In genomic region chr20:46076806-46077205, GRCh38 we compare ENCODE assay signal across 22 cellular contexts. TPM values are rescaled to one million over a fixed set of nuclear protein-coding genes. Genes with fewer than 3 reads are reported as not detected.
DNase-seq lines count a peak whose midpoint lies in the region; FAIRE-seq and TF ChIP-seq lines count a peak whose summit lies in the region.
"Had no signal": no experiment of that assay in that cellular context is flagged by ENCODE, and none has a peak within 500 bp of the region (broad histone marks: within the 10 kb centered on the region; RNA-seq: fewer than 3 reads in every experiment).

No MANE protein-coding gene starts in this region.

- no peak overlapping the region for H3K56ac ChIP-seq in H9 (ENCODE audit: insufficient read length, low read depth, low read length)
- no peak overlapping the region for H3K56ac ChIP-seq in H1 (replicated peaks; ENCODE audit: insufficient read length, low read depth, low read length)

- peaks cover 3% of the 10 kb centered on the region for H3K79me1 ChIP-seq in H9 (ENCODE audit: insufficient read depth, low read depth, low read length, poor library complexity, severe bottlenecking)
- peaks cover 2% of the 10 kb centered on the region; the same call in 1 of the 2 replicates for H3K79me1 ChIP-seq in H1 (ENCODE audit: low read depth, low read length)

- peak overlapping the region in 2 of 3 experiments; percentile 27 to 81; a peak in 3 of 7 replicates for H3K27ac Mint-ChIP-seq in H9
- H3K27ac Mint-ChIP-seq: CD4-positive, CD25-positive, alpha-beta regulatory T cell had no signal

- H2BK120ac ChIP-seq in H9 (ENCODE audit: low read depth, low read length, poor library complexity, severe bottlenecking) (no peak overlapping the region), H1 (replicated peaks; ENCODE audit: low read depth, low read length) (no peak overlapping the region)

- H3K4me3 ChIP-seq in H1 (ENCODE audit: extremely low read depth in 1 of 4, insufficient read depth in 2 of 4, low read depth in 3 of 4, low read length in 4 of 4) (no peak overlapping the region), iPS-15b (ENCODE audit: low read depth, low read length) (no peak overlapping the region), thyroid gland (replicated peaks in 1 of 3) (no peak overlapping the region), lower leg skin (ENCODE audit: low read depth, poor library complexity, severe bottlenecking) (no peak overlapping the region)
- H3K4me3 ChIP-seq: GM23248, K562 had no signal

- H3K9me3 ChIP-seq in H9 (ENCODE audit: control insufficient read depth, low read depth, low read length) (no peaks in the 10 kb centered on the region), H1 (ENCODE audit: insufficient read depth in 2 of 2, low read depth in 1 of 2, low read length in 1 of 2) (no peaks in the 10 kb centered on the region), iPS-15b (ENCODE audit: control insufficient read depth, insufficient read depth, low read length) (no peaks in the 10 kb centered on the region), thyroid gland (no peaks in the 10 kb centered on the region)
- H3K9me3 ChIP-seq: BE2C, Caco-2 had no signal

- DNase-seq in H9 (no peak), H1 (ENCODE audit: low read depth in 1 of 2, low spot score in 2 of 2) (no peak), thyroid gland (peak; percentile 50 to 56), globus pallidus (ENCODE audit: low spot score) (no peak), lower leg skin (ENCODE audit: low spot score in 2 of 2) (no peak)
- DNase-seq in stimulated activated naive CD4-positive, alpha-beta T cell treated with Interleukin-2 at 50 U/mL for 16 hours (lab: John Stamatoyannopoulos, UW), result no peak
- DNase-seq: ACHN; BE2C; C1 segment of cervical spinal cord; Caco-2; CD4-positive, CD25-positive, alpha-beta regulatory T cell; GM23248; H7; IMR-90 had no signal

- H2BK15ac ChIP-seq in H9 (ENCODE audit: low read depth, low read length), result no peak overlapping the region
- no peak overlapping the region for H2BK15ac ChIP-seq in H1 (ENCODE audit: low read length)

- no peak overlapping the region for H2AK5ac ChIP-seq in H9 (ENCODE audit: insufficient read length, low read length)
- H2AK5ac ChIP-seq in H1 (ENCODE audit: low read depth, low read length), result no peak overlapping the region

- TF ChIP-seq RAD21 in H1 (IDR thresholded peaks at IDR 0.05 in 1 of 2, conservative IDR thresholded peaks at IDR 0.05 in 1 of 2; ENCODE audit: low read depth in 2 of 2, low read length in 2 of 2), result no peak

- H2BK5ac ChIP-seq in H9 (ENCODE audit: insufficient read length, low read length) (no peak overlapping the region), H1 (ENCODE audit: low read depth, low read length) (no peak overlapping the region)

- FAIRE-seq in H1 (lab: Jason Lieb, UNC), result no peak
- FAIRE-seq: A204.1, D721Med, G401.6, GM12892, GM18507, K562 had no signal

- H3K4me1 ChIP-seq in H9 (ENCODE audit: insufficient read depth, low read length), result peaks cover 17% of the 10 kb centered on the region
- H3K4me1 ChIP-seq in H1 (replicated peaks in 1 of 4; ENCODE audit: control insufficient read depth in 3 of 4, insufficient read depth in 4 of 4, low read length in 3 of 4), result peaks cover 7 to 16% (median 8%) of the 10 kb centered on the region in 4 experiments; a peak in 6 of 7 replicates
- H3K4me1 ChIP-seq in iPS-15b (ENCODE audit: control insufficient read depth, insufficient read depth, low read length), result peaks cover 22% of the 10 kb centered on the region
- peaks cover 0 to 6% of the 10 kb centered on the region in 2 donors for H3K4me1 ChIP-seq in thyroid gland
- H3K4me1 ChIP-seq: BE2C, Caco-2 had no signal

- peak overlapping the region in 1 of 2 experiments; percentile 64; a peak in 2 of 5 replicates for H3K4me3 Mint-ChIP-seq in H9
- H3K4me3 Mint-ChIP-seq: CD4-positive, CD25-positive, alpha-beta regulatory T cell had no signal

- no peak for TF ChIP-seq EP300 in H1 (IDR thresholded peaks at IDR 0.05; ENCODE audit: borderline replicate concordance in 1 of 2, low read depth in 2 of 2, low read length in 2 of 2)

- no peak overlapping the region for H2AFZ ChIP-seq in H9 (ENCODE audit: low read length)
- no peak overlapping the region for H2AFZ ChIP-seq in H1 (ENCODE audit: low read length)
- H2AFZ ChIP-seq: GM23248 had no signal

- H3K23ac ChIP-seq in H9 (ENCODE audit: insufficient read length, low read depth, low read length), result no peak overlapping the region
- no peak overlapping the region for H3K23ac ChIP-seq in H1 (ENCODE audit: insufficient read length)

- H3K27me3 ChIP-seq in H9 (ENCODE audit: insufficient read depth, low read length), result no peaks in the 10 kb centered on the region
- H3K27me3 ChIP-seq in H1 (replicated peaks in 1 of 4; ENCODE audit: control insufficient read depth in 3 of 4, extremely low read depth in 1 of 4, insufficient read depth in 3 of 4, low read length in 3 of 4), result no peaks in the 10 kb centered on the region
- H3K27me3 ChIP-seq in iPS-15b (ENCODE audit: control insufficient read depth, insufficient read depth, low read length), result no peaks in the 10 kb centered on the region
- no peaks in the 10 kb centered on the region for H3K27me3 ChIP-seq in thyroid gland
- H3K27me3 ChIP-seq: BE2C had no signal

- H3K23me2 ChIP-seq in H9 (ENCODE audit: insufficient read length, low read depth, low read length, poor library complexity, severe bottlenecking) (no peaks in the 10 kb centered on the region), H1 (ENCODE audit: low read depth, low read length) (no peaks in the 10 kb centered on the region)

- no peak overlapping the region for H3T11ph ChIP-seq in H9 (ENCODE audit: low read length)

- no peak overlapping the region for H3K4ac ChIP-seq in H9 (ENCODE audit: low read depth, low read length)
- no peak overlapping the region for H3K4ac ChIP-seq in H1 (replicated peaks; ENCODE audit: insufficient read length, low read depth, low read length)

- CTCF ChIA-PET in H1 (lab: Charles Lee; ENCODE audit: partially characterized antibody), result interaction anchor here (0.8 to 3.8 kb wide), 6 partner anchors 11 to 235 kb away, joined by 3 to 11 read pairs (median 8); no protein-coding TSS in a partner anchor

- no peak overlapping the region for H3K18ac ChIP-seq in H9 (ENCODE audit: insufficient read length, low read depth, low read length)
- H3K18ac ChIP-seq in H1 (ENCODE audit: extremely low read depth, low read length), result no peak overlapping the region

- no peak for TF ChIP-seq POLR2A in H1 (IDR thresholded peaks at IDR 0.05; ENCODE audit: control extremely low read depth in 1 of 2, low read depth in 2 of 2, low read length in 2 of 2)
- no peak for TF ChIP-seq POLR2A in thyroid gland (IDR thresholded peaks at IDR 0.05)
- no peak for TF ChIP-seq POLR2A in lower leg skin (IDR thresholded peaks at IDR 0.05)

- H4K20me1 ChIP-seq in H9 (ENCODE audit: control insufficient read depth, insufficient read depth, insufficient read length) (no peaks in the 10 kb centered on the region), H1 (replicated peaks in 1 of 2; ENCODE audit: control insufficient read depth in 1 of 2, insufficient read depth in 2 of 2, low read length in 2 of 2) (peaks cover 0 to 12% of the 10 kb centered on the region in 2 experiments)

- no CpG with 5 or more reads among the region's 7 CpGs for WGBS in H9 (ENCODE audit: extremely low coverage, insufficient read length, low lambda C conversion rate)
- 81% methylated on average over 7 of the region's 7 CpGs; no CpG with 5 or more reads in 1 of the 2 experiments for WGBS in H1 (ENCODE audit: extremely low coverage in 1 of 2, insufficient coverage in 1 of 2, insufficient read length in 1 of 2, insufficient replicate concordance in 2 of 2, low coverage in 1 of 2, low lambda C conversion rate in 2 of 2, missing lambda C conversion rate in 1 of 2), 2 experiments
- WGBS in thyroid gland, 2 donors, result 39 to 78% methylated on average over 7 of the region's 7 CpGs
- WGBS in lower leg skin, 2 donors, result 89 to 92% methylated on average over 7 of the region's 7 CpGs

- peaks cover 7 to 31% (median 19%) of the 10 kb centered on the region in 3 experiments for H3K36me3 Mint-ChIP-seq in H9 (ENCODE audit: insufficient read depth in 1 of 3, low read depth in 3 of 3)

- no peak overlapping the region for H4K8ac ChIP-seq in H9 (replicated peaks; ENCODE audit: insufficient read length, low read depth, low read length)
- H4K8ac ChIP-seq in H1 (ENCODE audit: extremely low read depth, insufficient read depth, low read length), result no peak overlapping the region

- H2BK12ac ChIP-seq in H9 (ENCODE audit: insufficient read length, low read depth, low read length) (no peak overlapping the region), H1 (ENCODE audit: low read depth, low read length) (no peak overlapping the region)

- no peak overlapping the region for H4K5ac ChIP-seq in H9 (ENCODE audit: insufficient read length, low read depth, low read length)
- no peak overlapping the region for H4K5ac ChIP-seq in H1 (ENCODE audit: insufficient read length, low read depth, low read length)

- intact Hi-C loops in thyroid gland (cut with DNase I) (no loop called here), lower leg skin (cut with DNase I; ENCODE audit: low total_unique reads) (no loop called here)

- peaks cover 23 to 25% of the 10 kb centered on the region in 2 experiments for H3K4me1 Mint-ChIP-seq in H9

- no peak overlapping the region for H3K14ac ChIP-seq in H9 (ENCODE audit: insufficient read depth, low read length)
- no peak overlapping the region for H3K14ac ChIP-seq in H1 (ENCODE audit: insufficient read length)

- H3K4me2 ChIP-seq in H9 (ENCODE audit: insufficient read depth, insufficient read length, low read length), result no peak overlapping the region
- H3K4me2 ChIP-seq in H1 (ENCODE audit: insufficient read depth in 1 of 2, low read depth in 2 of 2, low read length in 2 of 2), result no peak overlapping the region

- H2BK20ac ChIP-seq in H9 (ENCODE audit: low read depth, low read length, poor library complexity, severe bottlenecking) (no peak overlapping the region), H1 (ENCODE audit: low read length) (no peak overlapping the region)

- no peak for TF ChIP-seq CTCF in H9 (conservative IDR thresholded peaks at IDR 0.05)
- no peak for TF ChIP-seq CTCF in H1 (IDR thresholded peaks at IDR 0.05; ENCODE audit: control extremely low read depth in 1 of 3, insufficient read depth in 1 of 3, low read depth in 1 of 3, low read length in 3 of 3)
- no peak for TF ChIP-seq CTCF in thyroid gland (IDR thresholded peaks at IDR 0.05)
- TF ChIP-seq CTCF in lower leg skin (IDR thresholded peaks at IDR 0.05), result no peak

- POLR2A ChIA-PET in H1 (lab: Charles Lee; ENCODE audit: partially characterized antibody), result interaction anchor here (0.8 to 1.3 kb wide), 4 partner anchors 12 to 47 kb away, joined by 3 to 5 read pairs (median 4); no protein-coding TSS in a partner anchor

- no peaks in the 10 kb centered on the region for H3K9me3 Mint-ChIP-seq in H9
- H3K9me3 Mint-ChIP-seq: CD4-positive, CD25-positive, alpha-beta regulatory T cell had no signal

- H3K27ac ChIP-seq in H9 (ENCODE audit: insufficient read length, low read depth, low read length) (no peak overlapping the region), H1 (ENCODE audit: low read depth, low read length) (no peak overlapping the region), thyroid gland (no peak overlapping the region)
- H3K27ac ChIP-seq: GM23248 had no signal

- H4K91ac ChIP-seq in H9 (ENCODE audit: insufficient read length, low read depth, low read length) (no peak overlapping the region), H1 (replicated peaks; ENCODE audit: insufficient read length, low read length) (no peak overlapping the region)

- H3K36me3 ChIP-seq in H1 (ENCODE audit: control insufficient read depth in 2 of 4, insufficient read depth in 4 of 4, low read length in 3 of 4) (peaks cover 0 to 19% (median 4%) of the 10 kb centered on the region in 4 experiments; a peak in 2 of 8 replicates), iPS-15b (ENCODE audit: control insufficient read depth, insufficient read depth, low read length) (no peaks in the 10 kb centered on the region), thyroid gland (peaks cover 25 to 27% of the 10 kb centered on the region in 2 donors)

- H3K9ac ChIP-seq in H9 (ENCODE audit: extremely low read depth, insufficient read length, low read length) (no peak overlapping the region), H1 (replicated peaks in 1 of 4; ENCODE audit: extremely low read depth in 1 of 4, low read depth in 3 of 4, low read length in 3 of 4) (no peak overlapping the region; a peak in 1 of 7 replicates), iPS-15b (ENCODE audit: low read depth, low read length) (peak overlapping the region; percentile 8)
- H3K9ac ChIP-seq: GM23248 had no signal

- H3K27me3 Mint-ChIP-seq in H9 (ENCODE audit: low read depth), result no peaks in the 10 kb centered on the region
- H3K27me3 Mint-ChIP-seq: CD4-positive, CD25-positive, alpha-beta regulatory T cell had no signal

- H3K79me2 ChIP-seq in H9 (ENCODE audit: insufficient read depth, low read length) (no peaks in the 10 kb centered on the region; the same call in 1 of the 2 replicates), H1 (ENCODE audit: control insufficient read depth in 1 of 2, insufficient read depth in 2 of 2, low read length in 2 of 2) (peaks cover 0 to 50% of the 10 kb centered on the region in 2 experiments; a peak in 2 of 4 replicates)

RNA-seq across cellular contexts. Expression of gene NCOA5, which starts 13.0 kb away (rescaled TPM):
- total RNA-seq in H9 (2021) (55.7 and 60.1 TPM in 2 replicates), thyroid gland (10 to 100 TPM; 31.4 to 46.1 (median 37.4) TPM), lower leg skin (10 to 100 TPM; 27.7 to 51.5 (median 41.2) TPM)
- total RNA-seq in H1 (2021; fragmentation: NEBNext Ultra II Directional; extraction: Animal tissue kit (Norgen Biotek cat#: 25700)), result 29.0 and 29.9 TPM in 2 replicates
- polyA plus RNA-seq in H1 (2011; rRNA removed), result 18.0 and 20.4 TPM in 2 replicates
- polyA plus RNA-seq in H1 (2011; cell fraction: cytosol; rRNA removed), result 18.6 TPM
- 20.6 TPM for polyA plus RNA-seq in H1 (2011; cell fraction: nucleus; rRNA removed)
- polyA plus RNA-seq in H1 (2012, experiment 1 of 2), result 18.4 to 24.0 TPM (median 20.9 TPM) in 4 replicates
- 14.8 TPM for polyA plus RNA-seq in H1 (2012, experiment 2 of 2)
- 21.0 TPM for polyA plus RNA-seq in H1 (2013, experiment 1 of 2)
- 20.1 TPM for polyA plus RNA-seq in H1 (2013, experiment 2 of 2)
- 20.7 and 21.7 TPM in 2 replicates for polyA minus RNA-seq in H1 (2011; rRNA and poly(A)+ RNA removed)
- polyA minus RNA-seq in H1 (2011; cell fraction: cytosol; rRNA and poly(A)+ RNA removed), result 14.6 TPM
- 9.4 TPM for polyA minus RNA-seq in H1 (2011; cell fraction: nucleus; rRNA and poly(A)+ RNA removed)

RNA-seq across cellular contexts. Expression of gene CD40, which starts 41.3 kb away (rescaled TPM):
- total RNA-seq in H9 (2021) (7.8 and 8.6 TPM in 2 replicates), thyroid gland (10 to 100 TPM; 13.0 to 15.9 (median 15.0) TPM), lower leg skin (10 to 100 TPM; 12.0 to 17.5 (median 15.9) TPM)
- 12.1 and 14.5 TPM in 2 replicates for total RNA-seq in H1 (2021; fragmentation: NEBNext Ultra II Directional; extraction: Animal tissue kit (Norgen Biotek cat#: 25700))
- 18.8 and 19.6 TPM in 2 replicates for polyA plus RNA-seq in H1 (2011; rRNA removed)
- 23.9 TPM for polyA plus RNA-seq in H1 (2011; cell fraction: cytosol; rRNA removed)
- 22.4 TPM for polyA plus RNA-seq in H1 (2011; cell fraction: nucleus; rRNA removed)
- 14.7 to 17.5 TPM (median 16.8 TPM) in 4 replicates for polyA plus RNA-seq in H1 (2012, experiment 1 of 2)
- polyA plus RNA-seq in H1 (2012, experiment 2 of 2), result 11.8 TPM
- 17.8 TPM for polyA plus RNA-seq in H1 (2013, experiment 1 of 2)
- polyA plus RNA-seq in H1 (2013, experiment 2 of 2), result 19.9 TPM
- 14.9 and 15.1 TPM in 2 replicates for polyA minus RNA-seq in H1 (2011; rRNA and poly(A)+ RNA removed)
- polyA minus RNA-seq in H1 (2011; cell fraction: cytosol; rRNA and poly(A)+ RNA removed), result 12.1 TPM
- 8.8 TPM for polyA minus RNA-seq in H1 (2011; cell fraction: nucleus; rRNA and poly(A)+ RNA removed)
- total RNA-seq: Caco-2, HT-29 had no signal

RNA-seq across cellular contexts. Expression of gene SLC12A5, which starts 47.8 kb away (rescaled TPM):
- 7.3 and 8.7 TPM in 2 replicates for total RNA-seq in H9 (2021)
- total RNA-seq in H1 (2021; fragmentation: NEBNext Ultra II Directional; extraction: Animal tissue kit (Norgen Biotek cat#: 25700)), result 5.9 and 7.3 TPM in 2 replicates
- 1.9 and 2.8 TPM in 2 replicates for polyA plus RNA-seq in H1 (2011; rRNA removed)
- 3.4 TPM for polyA plus RNA-seq in H1 (2011; cell fraction: cytosol; rRNA removed)
- polyA plus RNA-seq in H1 (2011; cell fraction: nucleus; rRNA removed), result 10.2 TPM
- polyA plus RNA-seq in H1 (2012, experiment 1 of 2), result 6.1 to 14.6 TPM (median 10.7 TPM) in 4 replicates
- polyA plus RNA-seq in H1 (2012, experiment 2 of 2), result 14.4 TPM
- polyA plus RNA-seq in H1 (2013, experiment 1 of 2), result 13.0 TPM
- 12.6 TPM for polyA plus RNA-seq in H1 (2013, experiment 2 of 2)
- 2.0 TPM in 2 replicates for polyA minus RNA-seq in H1 (2011; rRNA and poly(A)+ RNA removed)
- not detected for polyA minus RNA-seq in H1 (2011; cell fraction: cytosol; rRNA and poly(A)+ RNA removed)
- polyA minus RNA-seq in H1 (2011; cell fraction: nucleus; rRNA and poly(A)+ RNA removed), result 5.2 TPM
- total RNA-seq in thyroid gland, result 1 to 10 TPM in 1 of 4 donors, not detected in 3; 1.6 TPM
- not detected for total RNA-seq in lower leg skin
- total RNA-seq: CD4-positive, CD25-positive, alpha-beta regulatory T cell; GM23248; HT-29; IMR-90 had no signal
- polyA plus RNA-seq: CD4-positive, CD25-positive, alpha-beta regulatory T cell had no signal

Comparison
In these comparisons a context has a peak if more than half of its experiments do, and no peak if none do; other contexts are left out.
1. DNase-seq: peak in thyroid gland (2 of 2); none in H9 (single experiment), H1 (0 of 2), stimulated activated naive CD4-positive, alpha-beta T cell treated with Interleukin-2 at 50 U/mL for 16 hours (single experiment), globus pallidus (single experiment) and lower leg skin (0 of 2).